Comparison of ENCODE assay signal across 20 cellular contexts in genomic region chr1:212461916-212462660, GRCh38. TPM values are rescaled to one million over a fixed set of nuclear protein-coding genes. Genes with fewer than 3 reads are reported as not detected.
A peak's percentile ranks its signal among the peaks of the same experiment; 100 is the strongest.
DNase-seq lines count a peak whose midpoint lies in the region; ATAC-seq and TF ChIP-seq lines count a peak whose summit lies in the region.
"Had no signal": no experiment of that assay in that cellular context is flagged by ENCODE, and none has a peak within 500 bp of the region (broad histone marks: within the 10 kb centered on the region; RNA-seq: fewer than 3 reads in every experiment).

No MANE protein-coding gene starts in this region.

- intact Hi-C loops in sigmoid colon (cut with DNase I) (no loop called here), breast epithelium (cut with DNase I; ENCODE audit: low total_unique reads) (no loop called here)

- H3K4me1 Mint-ChIP-seq in chondrocyte (ENCODE audit: low read depth): no peaks in the 10 kb centered on the region

- no peaks in the 10 kb centered on the region for H3K36me3 ChIP-seq in sigmoid colon
- no peaks in the 10 kb centered on the region for H3K36me3 ChIP-seq in breast epithelium

- no peaks in the 10 kb centered on the region for H3K36me3 Mint-ChIP-seq in chondrocyte (ENCODE audit: low read depth)
- H3K36me3 Mint-ChIP-seq: CD4-positive, alpha-beta memory T cell had no signal

- no peak overlapping the region for H3K4me3 Mint-ChIP-seq in chondrocyte (ENCODE audit: unreplicated experiment)
- H3K4me3 Mint-ChIP-seq: CD4-positive, alpha-beta memory T cell had no signal

- H3K4me1 ChIP-seq in sigmoid colon (no peaks in the 10 kb centered on the region), breast epithelium (peaks cover 0 to 4% of the 10 kb centered on the region in 2 donors)

- no peak overlapping the region for H3K27ac Mint-ChIP-seq in chondrocyte (ENCODE audit: unreplicated experiment)

- no peak overlapping the region for H3K4me3 ChIP-seq in sigmoid colon
- no peak overlapping the region for H3K4me3 ChIP-seq in breast epithelium
- H3K4me3 ChIP-seq in foreskin fibroblast (ENCODE audit: low read depth in 1 of 2, low read length in 2 of 2): no peak overlapping the region
- H3K4me3 ChIP-seq: GM12878 had no signal

- H3K27me3 ChIP-seq in layer of hippocampus (ENCODE audit: control insufficient read depth, insufficient read depth, low read length) (no peaks in the 10 kb centered on the region), sigmoid colon (no peaks in the 10 kb centered on the region), breast epithelium (no peaks in the 10 kb centered on the region)

- TF ChIP-seq EP300 in sigmoid colon (IDR thresholded peaks at IDR 0.05): no peak

- no peak for TF ChIP-seq CTCF in chondrocyte (IDR thresholded peaks at IDR 0.05)
- no peak for TF ChIP-seq CTCF in sigmoid colon (IDR thresholded peaks at IDR 0.05)
- TF ChIP-seq CTCF in breast epithelium (IDR thresholded peaks at IDR 0.05): no peak
- TF ChIP-seq CTCF in foreskin fibroblast (IDR thresholded peaks at IDR 0.05; ENCODE audit: low read depth, low read length): no peak

- no peak for ATAC-seq in GM21360 (IDR thresholded peaks at IDR 0.05; ENCODE audit: unreplicated experiment)
- ATAC-seq: GM12878 had no signal

- no peaks in the 10 kb centered on the region for H3K9me3 ChIP-seq in sigmoid colon
- no peaks in the 10 kb centered on the region for H3K9me3 ChIP-seq in breast epithelium

- peak; percentile 71 for DNase-seq in Ammon's horn (ENCODE audit: low spot score)
- peak; percentile 54 for DNase-seq in chondrocyte (ENCODE audit: low spot score)
- peak; percentile 43 for DNase-seq in sigmoid colon
- no peak for DNase-seq in breast epithelium (ENCODE audit: low spot score in 2 of 2)
- DNase-seq in foreskin fibroblast: no peak
- no peak for DNase-seq in germinal center (ENCODE audit: low spot score)
- DNase-seq: Calu3; CD4-positive, alpha-beta memory T cell; EL; KG1; NCI-H1417; NCI-H187; NCI-H2107; NCI-H510A; NCI-H774; OCI-M1; SHP77 had no signal

- TF ChIP-seq POLR2A in sigmoid colon (IDR thresholded peaks at IDR 0.05) (no peak), breast epithelium (IDR thresholded peaks at IDR 0.05) (no peak)

- H3K27ac ChIP-seq in layer of hippocampus (ENCODE audit: low read depth, low read length) (peak overlapping the region; percentile 93), sigmoid colon (no peak overlapping the region), breast epithelium (no peak overlapping the region)

- no peaks in the 10 kb centered on the region for H3K27me3 Mint-ChIP-seq in chondrocyte (ENCODE audit: low read depth)

- 93% methylated on average over 13 of the region's 13 CpGs for WGBS in sigmoid colon, 2 donors

- peaks cover 5% of the 10 kb centered on the region for H3K9me3 Mint-ChIP-seq in chondrocyte (ENCODE audit: low read depth)
- H3K9me3 Mint-ChIP-seq: CD4-positive, alpha-beta memory T cell had no signal

RNA-seq across cellular contexts. Expression of gene NENF, which starts 29.4 kb away (rescaled TPM):
- 48.6 to 55.0 TPM (median 50.1 TPM) in 3 replicates for total RNA-seq in chondrocyte
- 100 to 1,000 TPM; 100 to 136 (median 120) TPM for total RNA-seq in sigmoid colon
- polyA plus RNA-seq in sigmoid colon: 10 to 100 TPM; 27.0 to 66.1 (median 42.1) TPM
- total RNA-seq in breast epithelium: 100 to 1,000 TPM in 2 of 3 donors, 10 to 100 TPM in 1; 78.9 to 142 (median 142) TPM

RNA-seq across cellular contexts. Expression of gene PACC1, which starts 47.4 kb away (rescaled TPM):
- total RNA-seq in chondrocyte: 7.6 to 11.2 TPM (median 9.7 TPM) in 3 replicates
- 1 to 10 TPM; 1.6 to 6.9 (median 3.0) TPM for total RNA-seq in sigmoid colon
- 1 to 10 TPM in 2 of 3 donors, under 1 TPM in 1; 0.60 to 4.6 (median 1.8) TPM for polyA plus RNA-seq in sigmoid colon
- 1 to 10 TPM; 2.7 to 6.2 (median 4.2) TPM for total RNA-seq in breast epithelium

Comparison
In these comparisons a context has a peak if more than half of its experiments do, and no peak if none do; other contexts are left out.
1. DNase-seq: peak in Ammon's horn (single experiment), chondrocyte (single experiment) and sigmoid colon (single experiment); none in breast epithelium (0 of 2), foreskin fibroblast (0 of 2) and germinal center (single experiment).